In the genomic region with DNA sequence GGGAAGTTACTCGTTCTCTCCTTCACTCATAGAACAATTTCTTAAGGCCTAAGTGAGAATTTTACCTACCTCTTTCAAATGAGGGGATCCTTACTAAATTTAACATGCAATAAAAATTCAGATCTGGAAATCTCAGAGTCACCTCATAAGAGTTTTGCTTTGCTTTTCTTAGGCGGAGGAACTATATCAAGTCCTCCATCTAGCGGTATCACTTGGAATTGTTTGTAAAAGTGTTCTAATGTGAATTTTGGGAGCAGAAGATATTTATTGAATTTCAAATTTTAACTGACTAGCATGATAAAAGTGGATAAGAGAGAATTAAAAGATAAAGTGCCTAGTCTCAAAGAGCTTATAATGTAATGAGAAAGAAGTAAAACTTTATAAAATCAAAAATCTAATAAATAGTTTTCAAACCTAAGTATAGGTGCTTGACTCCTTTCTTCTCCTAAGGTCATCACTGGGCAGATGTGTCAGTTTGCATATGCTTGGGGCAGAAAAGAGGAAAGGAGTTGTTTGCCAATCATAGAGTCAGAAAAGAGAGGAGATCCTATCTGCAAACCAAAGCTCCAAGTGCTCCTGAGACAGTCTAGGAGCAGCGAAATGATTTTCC, we compare ENCODE assay signal across 8 cellular contexts.
A peak's percentile ranks its signal among the peaks of the same experiment; 100 is the strongest.
DNase-seq lines count a peak whose midpoint lies in the region; ATAC-seq and TF ChIP-seq lines count a peak whose summit lies in the region.

No MANE protein-coding gene starts in this region.

- no peak overlapping the region for H3K27ac Mint-ChIP-seq in activated naive CD4-positive, alpha-beta T cell treated with anti-CD3 and anti-CD28 coated beads for 36 hours

- no peaks in the 10 kb centered on the region for H3K36me3 ChIP-seq in NT2/D1 (ENCODE audit: insufficient read depth, insufficient read length, low read length)
- no peaks in the 10 kb centered on the region for H3K36me3 ChIP-seq in prostate gland

- intact Hi-C loops in prostate gland (cut with DNase I) = no loop called here
- intact Hi-C loops in activated naive CD4-positive, alpha-beta T cell treated with anti-CD3 and anti-CD28 coated beads for 36 hours (cut with micrococcal nuclease) = loop anchor here (1.0 to 5.0 kb wide), 5 partner anchors 23 to 1128 kb away; a partner anchor contains a TSS

- peaks cover 5% of the 10 kb centered on the region for H3K27me3 Mint-ChIP-seq in activated naive CD4-positive, alpha-beta T cell treated with anti-CD3 and anti-CD28 coated beads for 36 hours (ENCODE audit: low read depth)

- no peaks in the 10 kb centered on the region for H3K9me3 Mint-ChIP-seq in activated naive CD4-positive, alpha-beta T cell treated with anti-CD3 and anti-CD28 coated beads for 36 hours

- H3K4me1 ChIP-seq in NT2/D1 (ENCODE audit: insufficient read depth, insufficient read length) = no peaks in the 10 kb centered on the region
- no peaks in the 10 kb centered on the region for H3K4me1 ChIP-seq in prostate gland (replicated peaks)

- H3K4me1 Mint-ChIP-seq in activated naive CD4-positive, alpha-beta T cell treated with anti-CD3 and anti-CD28 coated beads for 36 hours (ENCODE audit: low read depth) = no peaks in the 10 kb centered on the region

- 29% methylated on average over 4 of the region's 4 CpGs for WGBS in prostate gland

- no peak overlapping the region for H3K4me3 Mint-ChIP-seq in activated naive CD4-positive, alpha-beta T cell treated with anti-CD3 and anti-CD28 coated beads for 36 hours

- H3K4me3 ChIP-seq in NT2/D1 (ENCODE audit: insufficient read length, low read depth) (no peak overlapping the region), epithelial cell of esophagus (ENCODE audit: low read length) (no peak overlapping the region), prostate gland (no peak overlapping the region)

- H3K9ac ChIP-seq in NT2/D1 (ENCODE audit: insufficient read length, low read depth) = no peak overlapping the region

- H3K9me3 ChIP-seq in NT2/D1 (ENCODE audit: insufficient read depth, low read length) (no peaks in the 10 kb centered on the region), prostate gland (no peaks in the 10 kb centered on the region)

- CTCF ChIA-PET in activated naive CD4-positive, alpha-beta T cell treated with anti-CD3 and anti-CD28 coated beads for 36 hours (lab: Charles Lee) = interaction anchor here (0.7 to 3.0 kb wide), 9 partner anchors 8 to 1129 kb away, joined by 3 to 23 read pairs (median 4); a partner anchor contains a TSS

- no peak for TF ChIP-seq POLR2A in prostate gland (IDR thresholded peaks at IDR 0.05)

- no peaks in the 10 kb centered on the region for H3K27me3 ChIP-seq in NT2/D1 (ENCODE audit: insufficient read depth, insufficient read length)
- no peaks in the 10 kb centered on the region for H3K27me3 ChIP-seq in prostate gland (replicated peaks; ENCODE audit: insufficient read depth)

- H3K36me3 Mint-ChIP-seq in activated naive CD4-positive, alpha-beta T cell treated with anti-CD3 and anti-CD28 coated beads for 36 hours (ENCODE audit: low read depth) = no peaks in the 10 kb centered on the region

- peak; percentile 67 for ATAC-seq in GM19351 (IDR thresholded peaks at IDR 0.05; ENCODE audit: unreplicated experiment)
- no peak for ATAC-seq in HG02840 (IDR thresholded peaks at IDR 0.05; ENCODE audit: low FRiP score, unreplicated experiment)

- TF ChIP-seq CTCF in epithelial cell of esophagus (IDR thresholded peaks at IDR 0.05; ENCODE audit: insufficient read depth, low read depth, low read length, missing control alignments) (peak; percentile 61), prostate gland (IDR thresholded peaks at IDR 0.05) (peak; percentile 21 to 68 (median 55))

- DNase-seq in AML-193 (lab: John Stamatoyannopoulos, UW) (peak; percentile 42 to 49), NT2/D1 (ENCODE audit: low read depth, low spot score) (peak; percentile 15), epithelial cell of esophagus (ENCODE audit: low read depth) (peak; percentile 55), prostate gland (ENCODE audit: low spot score) (no peak), GF-D8 (lab: John Stamatoyannopoulos, UW) (no peak)
- no peak for DNase-seq in activated naive CD4-positive, alpha-beta T cell treated with anti-CD3 and anti-CD28 coated beads for 36 hours

- no peak overlapping the region for H3K27ac ChIP-seq in prostate gland

Comparison
In these comparisons a context has a peak if more than half of its experiments do, and no peak if none do; other contexts are left out.
1. DNase-seq: peak in AML-193 (2 of 2), NT2/D1 (single experiment) and epithelial cell of esophagus (single experiment); none in prostate gland (single experiment), GF-D8 (single experiment) and activated naive CD4-positive, alpha-beta T cell treated with anti-CD3 and anti-CD28 coated beads for 36 hours (single experiment).